Comparison of ENCODE assay signal across 11 cellular contexts in genomic region chr6:42429042-42429574, GRCh38. TPM values are rescaled to one million over a fixed set of nuclear protein-coding genes. Genes with fewer than 3 reads are reported as not detected.
DNase-seq lines count a peak whose midpoint lies in the region; ATAC-seq, FAIRE-seq and TF ChIP-seq lines count a peak whose summit lies in the region.
"Had no signal": no experiment of that assay in that cellular context is flagged by ENCODE, and none has a peak within 500 bp of the region (broad histone marks: within the 10 kb centered on the region; RNA-seq: fewer than 3 reads in every experiment).

No MANE protein-coding gene starts in this region.

- TF ChIP-seq POLR2A in stomach (IDR thresholded peaks at IDR 0.05) = no peak

- H3K27me3 ChIP-seq in stomach = no peaks in the 10 kb centered on the region

- peak overlapping the region; percentile 78 for H3K27ac Mint-ChIP-seq in activated T-cell treated with anti-CD3 and anti-CD28 coated beads, Interleukin-2, amount 50 U/mL, for 72 hours

- peak overlapping the region; percentile 19 to 50 for H3K4me3 Mint-ChIP-seq in activated T-cell treated with anti-CD3 and anti-CD28 coated beads, Interleukin-2, amount 50 U/mL, for 72 hours

- 61 to 73% (median 69%) methylated on average over 8 of the region's 8 CpGs for WGBS in stomach, 5 donors

- TF ChIP-seq EP300 in stomach (IDR thresholded peaks at IDR 0.05) = no peak

- H3K9me3 ChIP-seq in kidney (ENCODE audit: control insufficient read depth in 1 of 2, low read length in 2 of 2) (peaks cover 0 to 4% of the 10 kb centered on the region in 2 donors), stomach (peaks cover 0 to 11% (median 3%) of the 10 kb centered on the region in 4 donors)

- peaks cover 4 to 6% of the 10 kb centered on the region in 2 donors for H3K9me3 Mint-ChIP-seq in activated T-cell treated with anti-CD3 and anti-CD28 coated beads, Interleukin-2, amount 50 U/mL, for 72 hours

- peaks cover 13 to 22% of the 10 kb centered on the region in 2 donors for H3K36me3 Mint-ChIP-seq in activated T-cell treated with anti-CD3 and anti-CD28 coated beads, Interleukin-2, amount 50 U/mL, for 72 hours (ENCODE audit: insufficient read depth in 2 of 2)

- no peak overlapping the region for H3K4me3 ChIP-seq in kidney (ENCODE audit: low read length in 2 of 2)
- no peak overlapping the region for H3K4me3 ChIP-seq in stomach
- H3K4me3 ChIP-seq: lung had no signal

- H3K27ac ChIP-seq in kidney (ENCODE audit: low read depth in 2 of 2, low read length in 2 of 2) (peak overlapping the region; percentile 49 to 55), stomach (peak overlapping the region; percentile 5 to 44 (median 30))

- no peaks in the 10 kb centered on the region for H3K36me3 ChIP-seq in kidney (ENCODE audit: control insufficient read depth in 1 of 2, insufficient read depth in 2 of 2, low read length in 2 of 2)
- H3K36me3 ChIP-seq in stomach = peaks cover 0 to 5% (median 0%) of the 10 kb centered on the region in 4 donors

- H3K9ac ChIP-seq in kidney (ENCODE audit: low read length in 2 of 2) = no peak overlapping the region

- FAIRE-seq in kidney (lab: Jason Lieb, UNC) = no peak
- FAIRE-seq: frontal cortex had no signal

- ATAC-seq in activated T-cell treated with anti-CD3 and anti-CD28 coated beads, Interleukin-2, amount 50 U/mL, for 72 hours (replicated peaks in 1 of 2) = peak in 1 of 2 donors; percentile 29
- ATAC-seq in HG03342 (IDR thresholded peaks at IDR 0.05; ENCODE audit: unreplicated experiment) (no peak), GM21381 (IDR thresholded peaks at IDR 0.05; ENCODE audit: unreplicated experiment) (no peak)

- DNase-seq in activated effector memory CD4-positive, alpha-beta T cell treated with anti-CD3 and anti-CD28 coated beads, Interleukin-2, amount 50 U/mL, for 16 hours = peak; percentile 63
- no peak for DNase-seq in activated effector memory CD4-positive, alpha-beta T cell treated with Interleukin-2 at 50 U/mL for 16 hours
- no peak for DNase-seq in activated T-cell treated with anti-CD3 and anti-CD28 coated beads, Interleukin-2, amount 50 U/mL, for 72 hours
- DNase-seq in kidney (no peak), stomach (no peak), islet precursor cell (no peak)
- DNase-seq: NCI-H1436 treated with DMSO at 0.1 percent for 48 hours had no signal

- H3K4me1 Mint-ChIP-seq in activated T-cell treated with anti-CD3 and anti-CD28 coated beads, Interleukin-2, amount 50 U/mL, for 72 hours (ENCODE audit: low read depth) = peaks cover 53% of the 10 kb centered on the region

- no peaks in the 10 kb centered on the region for H3K27me3 Mint-ChIP-seq in activated T-cell treated with anti-CD3 and anti-CD28 coated beads, Interleukin-2, amount 50 U/mL, for 72 hours (ENCODE audit: low read depth)

- intact Hi-C loops in kidney (cut with DNase I) (no loop called here), stomach (cut with DNase I; ENCODE audit: low total_unique reads) (no loop called here)

- H3K4me1 ChIP-seq in kidney (ENCODE audit: control insufficient read depth in 1 of 2, insufficient read depth in 1 of 2, low read depth in 1 of 2, low read length in 2 of 2) = peaks cover 11 to 26% of the 10 kb centered on the region in 2 donors
- H3K4me1 ChIP-seq in stomach = peaks cover 13 to 38% (median 26%) of the 10 kb centered on the region in 4 donors

- TF ChIP-seq CTCF in kidney (IDR thresholded peaks at IDR 0.05; ENCODE audit: borderline replicate concordance, extremely low read depth, insufficient read depth) (no peak), stomach (IDR thresholded peaks at IDR 0.05) (no peak)

RNA-seq across cellular contexts. Expression of gene TRERF1, which starts 22.6 kb away (rescaled TPM):
- total RNA-seq in activated T-cell treated with anti-CD3 and anti-CD28 coated beads, Interleukin-2, amount 50 U/mL, for 72 hours = 10 to 100 TPM; 37.2 to 43.0 TPM
- total RNA-seq in kidney = 8.4 TPM
- polyA plus RNA-seq in kidney (ENCODE audit: insufficient read depth, low read depth, low replicate concordance) = 1.5 TPM
- total RNA-seq in stomach = 1 to 10 TPM; 4.1 to 8.1 (median 5.9) TPM
- 1 to 10 TPM; 2.1 to 4.1 (median 2.1) TPM for polyA plus RNA-seq in stomach
